ENCODE assay signal across 14 cellular contexts in the genomic region with DNA sequence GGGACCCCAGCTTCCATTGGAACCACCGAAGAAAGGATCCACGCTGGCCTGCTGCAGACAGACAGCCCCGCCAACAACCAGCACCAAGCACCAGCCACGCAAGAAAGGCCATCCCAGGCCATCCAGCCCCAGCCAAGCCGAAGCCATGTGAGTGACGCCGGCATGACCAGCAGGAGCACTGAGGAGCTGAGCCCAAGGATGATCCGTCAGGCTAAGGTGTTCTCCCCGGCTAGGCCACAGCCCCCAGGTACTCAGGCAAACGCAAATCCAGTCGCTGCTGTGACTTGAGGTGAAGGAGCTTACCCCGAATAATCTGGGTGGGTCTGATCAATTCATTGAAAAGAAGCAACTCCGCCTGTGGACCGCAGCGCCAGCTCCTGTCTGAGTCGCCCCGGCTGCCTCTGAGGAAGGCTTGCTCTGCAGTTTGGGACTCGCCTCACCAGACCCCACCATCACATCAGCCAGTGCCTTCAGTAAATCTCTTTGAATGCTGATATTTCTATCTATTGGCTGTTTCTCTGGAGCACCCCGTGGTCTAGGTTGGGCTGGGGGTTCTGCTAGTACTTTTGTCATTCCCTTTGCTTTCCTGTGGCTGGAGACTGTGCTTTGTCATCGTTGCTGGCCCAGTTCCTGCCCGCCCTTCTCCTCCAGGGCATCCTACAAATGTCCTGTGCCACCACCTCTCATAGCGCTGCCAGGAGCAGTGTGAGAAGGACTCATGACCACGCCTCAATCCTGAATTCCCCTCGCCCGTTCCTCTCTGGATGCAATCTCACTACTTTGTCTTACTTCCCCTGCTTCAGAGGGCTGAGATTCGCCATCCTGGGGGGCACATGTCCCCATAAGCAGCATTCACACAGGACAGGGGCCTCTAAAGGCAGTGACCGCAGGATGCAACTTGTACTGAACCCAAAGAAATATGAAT. TPM values are rescaled to one million over a fixed set of nuclear protein-coding genes. Genes with fewer than 3 reads are reported as not detected.
DNase-seq lines count a peak whose midpoint lies in the region; ATAC-seq and TF ChIP-seq lines count a peak whose summit lies in the region.
"Had no signal": no experiment of that assay in that cellular context is flagged by ENCODE, and none has a peak within 500 bp of the region (broad histone marks: within the 10 kb centered on the region; RNA-seq: fewer than 3 reads in every experiment).

No MANE protein-coding gene starts in this region.

- H3K9me3 ChIP-seq in IMR-90 (ENCODE audit: control insufficient read depth, insufficient read depth, low read length) (no peaks in the 10 kb centered on the region), mammary epithelial cell (replicated peaks; ENCODE audit: insufficient read depth, low read length) (no peaks in the 10 kb centered on the region), neuronal stem cell (replicated peaks in 1 of 2; ENCODE audit: control insufficient read depth in 2 of 2, insufficient read depth in 1 of 2, low read depth in 1 of 2, low read length in 2 of 2) (no peaks in the 10 kb centered on the region), mucosa of descending colon (no peaks in the 10 kb centered on the region)

- H3K27me3 ChIP-seq in IMR-90 (ENCODE audit: control insufficient read depth, insufficient read depth, low read length) (peaks cover 32% of the 10 kb centered on the region), mammary epithelial cell (ENCODE audit: insufficient read depth, low read length) (peaks cover 7% of the 10 kb centered on the region), neuronal stem cell (ENCODE audit: control insufficient read depth in 3 of 3, insufficient read depth in 3 of 3, low read depth in 1 of 3, low read length in 3 of 3) (no peaks in the 10 kb centered on the region)

- H3K14ac ChIP-seq in IMR-90 (replicated peaks; ENCODE audit: low read depth, low read length) (no peak overlapping the region), neuronal stem cell (ENCODE audit: low read length) (no peak overlapping the region)

- no TSS peak for BruUV-seq in IMR-90 (replicated peaks; lab: Mats Ljungman, UMichigan)
- no TSS peak for BruUV-seq in mammary epithelial cell (replicated peaks; lab: Mats Ljungman, UMichigan)

- TF ChIP-seq RAD21 in IMR-90 (IDR thresholded peaks at IDR 0.05; ENCODE audit: low read length): no peak

- H3K27ac ChIP-seq in C4-2B (peak overlapping the region; percentile 63), IMR-90 (ENCODE audit: insufficient read depth, low read length) (no peak overlapping the region), mammary epithelial cell (ENCODE audit: insufficient read depth, low read depth, low read length) (no peak overlapping the region), neuronal stem cell (replicated peaks; ENCODE audit: low read length) (no peak overlapping the region)

- H2AK5ac ChIP-seq in IMR-90 (ENCODE audit: low read depth, low read length): no peak overlapping the region
- peak overlapping the region; percentile 82 for H2AK5ac ChIP-seq in neuronal stem cell (ENCODE audit: low read depth, low read length)

- H3K23ac ChIP-seq in IMR-90 (ENCODE audit: low read depth, low read length) (no peak overlapping the region), neuronal stem cell (ENCODE audit: low read depth, low read length, poor library complexity) (peak overlapping the region; percentile 66)

- no peak overlapping the region for H2BK20ac ChIP-seq in IMR-90 (ENCODE audit: low read depth, low read length)

- TF ChIP-seq CTCF in C4-2B (conservative IDR thresholded peaks at IDR 0.05): no peak
- no peak for TF ChIP-seq CTCF in IMR-90 (conservative IDR thresholded peaks at IDR 0.05; ENCODE audit: low read depth, low read length)
- TF ChIP-seq CTCF in mammary epithelial cell (conservative IDR thresholded peaks at IDR 0.05 in 1 of 2, IDR thresholded peaks at IDR 0.05 in 1 of 2; ENCODE audit: extremely low read depth in 1 of 2, insufficient read depth in 1 of 2, low read depth in 1 of 2, low read length in 2 of 2): no peak
- TF ChIP-seq CTCF in mucosa of descending colon (IDR thresholded peaks at IDR 0.05): no peak

- H3K4ac ChIP-seq in IMR-90 (ENCODE audit: low read depth, low read length): no peak overlapping the region
- H3K4ac ChIP-seq in neuronal stem cell (ENCODE audit: low read length): no peak overlapping the region

- H4K5ac ChIP-seq in IMR-90 (ENCODE audit: low read depth, low read length): no peak overlapping the region

- H3K18ac ChIP-seq in IMR-90 (ENCODE audit: low read depth, low read length) (no peak overlapping the region), neuronal stem cell (ENCODE audit: low read length) (peak overlapping the region; percentile 18)

- CTCF ChIA-PET in IMR-90 (lab: Yijun Ruan, JAX) (interaction anchor here (0.5 kb wide), 1 partner anchor 10 kb away, joined by 3 read pairs; no protein-coding TSS in a partner anchor), mammary epithelial cell (lab: Charles Lee; ENCODE audit: low non-redundant PET) (no interaction called here)

- no peak overlapping the region for H2BK120ac ChIP-seq in IMR-90 (ENCODE audit: low read depth, low read length)
- H2BK120ac ChIP-seq in neuronal stem cell (ENCODE audit: low read depth, low read length): no peak overlapping the region

- no peaks in the 10 kb centered on the region for H3K9me1 ChIP-seq in IMR-90 (ENCODE audit: insufficient read depth, low read length)

- no peak overlapping the region for H2AK9ac ChIP-seq in IMR-90 (replicated peaks; ENCODE audit: low read depth, low read length, poor library complexity)

- no peak for ATAC-seq in IMR-90 (ENCODE audit: low read depth)
- ATAC-seq in mucosa of descending colon: no peak
- ATAC-seq: HepG2, Right ventricle myocardium inferior, SK-N-SH treated with all-trans-retinoic acid at 6 μM for 48 hours had no signal

- no peak overlapping the region for H3K4me3 ChIP-seq in IMR-90 (ENCODE audit: insufficient read depth, low read depth, low read length)
- H3K4me3 ChIP-seq in mammary epithelial cell (replicated peaks in 1 of 3; ENCODE audit: insufficient read depth in 1 of 3, low read depth in 2 of 3, low read length in 3 of 3): no peak overlapping the region
- no peak overlapping the region for H3K4me3 ChIP-seq in neuronal stem cell (ENCODE audit: low read length in 2 of 2)
- no peak overlapping the region for H3K4me3 ChIP-seq in mucosa of descending colon

- H3K9ac ChIP-seq in IMR-90 (ENCODE audit: low read depth, low read length): no peak overlapping the region
- no peak overlapping the region for H3K9ac ChIP-seq in mammary epithelial cell (ENCODE audit: insufficient read depth, low read length)
- H3K9ac ChIP-seq in neuronal stem cell (ENCODE audit: low read depth, low read length, poor library complexity): no peak overlapping the region

- no peak overlapping the region for H2BK12ac ChIP-seq in neuronal stem cell (ENCODE audit: low read length)

- WGBS in IMR-90 (ENCODE audit: extremely low coverage in 2 of 2, insufficient read length in 1 of 2), 2 experiments: 76% methylated on average over 12 of the region's 27 CpGs; no CpG with 5 or more reads in 1 of the 2 experiments
- WGBS in mammary epithelial cell (ENCODE audit: low coverage, missing lambda C conversion rate): 74% methylated on average over 23 of the region's 27 CpGs
- no CpG with 5 or more reads among the region's 27 CpGs for WGBS in neuronal stem cell (ENCODE audit: extremely low coverage in 2 of 2, insufficient read length in 2 of 2, insufficient replicate concordance in 1 of 2), 2 donors

- DNase-seq in IMR-90 (no peak), mammary epithelial cell (no peak), neuronal stem cell (ENCODE audit: low spot score) (no peak), NCI-H1436 (lab: John Stamatoyannopoulos, UW) (no peak), mucosa of descending colon (no peak), T-helper 9 cell (no peak)
- DNase-seq: EL, Karpas-422, NCI-H2029 had no signal

- H4K8ac ChIP-seq in IMR-90 (ENCODE audit: low read depth in 2 of 2, low read length in 2 of 2) (no peak overlapping the region), neuronal stem cell (ENCODE audit: low read depth, low read length) (no peak overlapping the region)

- dilution Hi-C loops in IMR-90 (cut with HindIII; ENCODE audit: low sequenced_read_pairs, unreplicated experiment) (no loop called here), mammary epithelial cell (cut with HindIII; ENCODE audit: low sequenced_read_pairs) (loop anchor here (25.0 kb wide), 1 partner anchor 217 kb away; no protein-coding TSS in a partner anchor)

- H3K36me3 ChIP-seq in IMR-90 (ENCODE audit: control insufficient read depth, insufficient read depth, low read length) (no peaks in the 10 kb centered on the region), mammary epithelial cell (ENCODE audit: insufficient read depth, low read length) (no peaks in the 10 kb centered on the region), neuronal stem cell (replicated peaks in 1 of 2; ENCODE audit: control insufficient read depth in 2 of 2, insufficient read depth in 2 of 2, low read length in 2 of 2) (no peaks in the 10 kb centered on the region), mucosa of descending colon (ENCODE audit: low read depth) (no peaks in the 10 kb centered on the region)

- no peaks in the 10 kb centered on the region for H3K79me1 ChIP-seq in IMR-90 (ENCODE audit: low read depth in 1 of 2, low read length in 2 of 2)
- H3K79me1 ChIP-seq in neuronal stem cell (ENCODE audit: low read depth, low read length): no peaks in the 10 kb centered on the region

- in situ Hi-C loops in IMR-90 (cut with MboI; ENCODE audit: low sequenced_read_pairs) (no loop called here), mammary epithelial cell (cut with MboI; ENCODE audit: low sequenced_read_pairs in 2 of 2) (no loop called here)

- H3K4me1 ChIP-seq in IMR-90 (ENCODE audit: control insufficient read depth, insufficient read depth, low read length): no peaks in the 10 kb centered on the region
- H3K4me1 ChIP-seq in mammary epithelial cell (ENCODE audit: insufficient read depth, low read length): no peaks in the 10 kb centered on the region
- no peaks in the 10 kb centered on the region for H3K4me1 ChIP-seq in neuronal stem cell (ENCODE audit: control insufficient read depth in 2 of 2, insufficient read depth in 1 of 2, low read depth in 1 of 2, low read length in 2 of 2)
- no peaks in the 10 kb centered on the region for H3K4me1 ChIP-seq in mucosa of descending colon (ENCODE audit: low read depth)

- H2BK15ac ChIP-seq in IMR-90 (ENCODE audit: low read depth, low read length): no peak overlapping the region
- H2BK15ac ChIP-seq in neuronal stem cell (ENCODE audit: low read length): peak overlapping the region; percentile 44

- H2BK5ac ChIP-seq in IMR-90 (ENCODE audit: low read depth, low read length, poor library complexity, severe bottlenecking) (no peak overlapping the region), neuronal stem cell (ENCODE audit: low read length) (peak overlapping the region; percentile 32)

- TF ChIP-seq POLR2A in IMR-90 (IDR thresholded peaks at IDR 0.05; ENCODE audit: low read depth, low read length): no peak

- H4K91ac ChIP-seq in IMR-90 (ENCODE audit: insufficient read depth, low read depth, low read length) (no peak overlapping the region), neuronal stem cell (ENCODE audit: low read depth, low read length, poor library complexity) (no peak overlapping the region)

- intact Hi-C loops in IMR-90 (cut with micrococcal nuclease): no loop called here
- intact Hi-C loops in mammary epithelial cell (cut with micrococcal nuclease): no loop called here
- intact Hi-C loops in mucosa of descending colon (cut with DNase I, micrococcal nuclease): no loop called here

- H3K4me2 ChIP-seq in IMR-90 (ENCODE audit: low read depth, low read length) (no peak overlapping the region), mammary epithelial cell (ENCODE audit: insufficient read depth, low read depth, low read length) (no peak overlapping the region), neuronal stem cell (ENCODE audit: insufficient read depth, low read length, poor library complexity, severe bottlenecking) (no peak overlapping the region)

- H2AFZ ChIP-seq in IMR-90 (replicated peaks; ENCODE audit: low read length, poor library complexity) (peak overlapping the region; percentile 6), mammary epithelial cell (ENCODE audit: low read depth, low read length) (peak overlapping the region; percentile 28), neuronal stem cell (ENCODE audit: low read length) (no peak overlapping the region)

- H4K20me1 ChIP-seq in IMR-90 (ENCODE audit: insufficient read depth, low read length) (no peaks in the 10 kb centered on the region), mammary epithelial cell (ENCODE audit: insufficient read depth, low read length) (no peaks in the 10 kb centered on the region)

- POLR2A ChIA-PET in IMR-90 (lab: Charles Lee; ENCODE audit: unreplicated experiment): no interaction called here

- no peak overlapping the region for H3K56ac ChIP-seq in IMR-90 (ENCODE audit: extremely low read depth, insufficient read depth, low read length)

- H3K79me2 ChIP-seq in mammary epithelial cell (ENCODE audit: insufficient read depth, low read length): no peaks in the 10 kb centered on the region

RNA-seq across cellular contexts. Expression of a gene that starts 8.1 kb away (rescaled TPM):
- total RNA-seq in IMR-90 (2012; rRNA removed): 2.0 and 2.2 TPM in 2 replicates
- polyA plus RNA-seq in IMR-90 (2012; rRNA removed): 3.2 and 4.0 TPM in 2 replicates
- 2.9 and 4.0 TPM in 2 replicates for polyA plus RNA-seq in IMR-90 (2012; cell fraction: cytosol; rRNA removed)
- 4.3 and 7.7 TPM in 2 replicates for polyA plus RNA-seq in IMR-90 (2012; cell fraction: nucleus; rRNA removed; ENCODE audit: low replicate concordance)
- 1 to 10 TPM in 1 of 2 donors, under 1 TPM in 1; 0.67 to 3.8 TPM for total RNA-seq in mammary epithelial cell
- 3.6 TPM for polyA plus RNA-seq in mammary epithelial cell
- 1.4 TPM for polyA minus RNA-seq in mammary epithelial cell
- 72.5 TPM for polyA plus RNA-seq in neuronal stem cell (2013, experiment 1 of 2)
- 70.8 TPM for polyA plus RNA-seq in neuronal stem cell (2013, experiment 2 of 2)
- 1 to 10 TPM in 1 of 3 donors, under 1 TPM in 2; 0.14 to 1.5 (median 0.76) TPM for total RNA-seq in mucosa of descending colon

RNA-seq across cellular contexts. Expression of a gene that starts 27.0 kb away (rescaled TPM):
- total RNA-seq in IMR-90 (2012; rRNA removed): 5.3 and 5.4 TPM in 2 replicates
- 2.4 and 3.2 TPM in 2 replicates for polyA plus RNA-seq in IMR-90 (2012; rRNA removed)
- 0.49 and 1.0 TPM in 2 replicates for polyA plus RNA-seq in IMR-90 (2012; cell fraction: cytosol; rRNA removed)
- 1.4 and 2.6 TPM in 2 replicates for polyA plus RNA-seq in IMR-90 (2012; cell fraction: nucleus; rRNA removed; ENCODE audit: low replicate concordance)
- total RNA-seq in mammary epithelial cell: 1 to 10 TPM; 4.5 to 5.4 TPM
- polyA plus RNA-seq in mammary epithelial cell: 0.34 TPM
- not detected for polyA minus RNA-seq in mammary epithelial cell
- 5.5 TPM for polyA plus RNA-seq in neuronal stem cell (2013, experiment 1 of 2)
- polyA plus RNA-seq in neuronal stem cell (2013, experiment 2 of 2): 5.0 TPM
- total RNA-seq in mucosa of descending colon: 1 to 10 TPM; 3.4 to 4.7 (median 4.0) TPM

RNA-seq across cellular contexts. Expression of a gene that starts 39.1 kb away (rescaled TPM):
- total RNA-seq in IMR-90 (2012; rRNA removed): not detected in 2 replicates
- polyA plus RNA-seq in IMR-90 (2012; rRNA removed): not detected in 2 replicates
- not detected in 2 replicates for polyA plus RNA-seq in IMR-90 (2012; cell fraction: cytosol; rRNA removed)
- polyA plus RNA-seq in IMR-90 (2012; cell fraction: nucleus; rRNA removed; ENCODE audit: low replicate concordance): not detected in 2 replicates
- total RNA-seq in mammary epithelial cell: not detected
- polyA plus RNA-seq in mammary epithelial cell: not detected
- not detected for polyA minus RNA-seq in mammary epithelial cell
- polyA plus RNA-seq in neuronal stem cell (2013, experiment 1 of 2): not detected
- polyA plus RNA-seq in neuronal stem cell (2013, experiment 2 of 2): not detected
- total RNA-seq in mucosa of descending colon: not detected
- total RNA-seq: Right ventricle myocardium inferior had no signal
- polyA plus RNA-seq: BJ had no signal
